8 cellular contexts compared by ENCODE assay signal in the genomic region with DNA sequence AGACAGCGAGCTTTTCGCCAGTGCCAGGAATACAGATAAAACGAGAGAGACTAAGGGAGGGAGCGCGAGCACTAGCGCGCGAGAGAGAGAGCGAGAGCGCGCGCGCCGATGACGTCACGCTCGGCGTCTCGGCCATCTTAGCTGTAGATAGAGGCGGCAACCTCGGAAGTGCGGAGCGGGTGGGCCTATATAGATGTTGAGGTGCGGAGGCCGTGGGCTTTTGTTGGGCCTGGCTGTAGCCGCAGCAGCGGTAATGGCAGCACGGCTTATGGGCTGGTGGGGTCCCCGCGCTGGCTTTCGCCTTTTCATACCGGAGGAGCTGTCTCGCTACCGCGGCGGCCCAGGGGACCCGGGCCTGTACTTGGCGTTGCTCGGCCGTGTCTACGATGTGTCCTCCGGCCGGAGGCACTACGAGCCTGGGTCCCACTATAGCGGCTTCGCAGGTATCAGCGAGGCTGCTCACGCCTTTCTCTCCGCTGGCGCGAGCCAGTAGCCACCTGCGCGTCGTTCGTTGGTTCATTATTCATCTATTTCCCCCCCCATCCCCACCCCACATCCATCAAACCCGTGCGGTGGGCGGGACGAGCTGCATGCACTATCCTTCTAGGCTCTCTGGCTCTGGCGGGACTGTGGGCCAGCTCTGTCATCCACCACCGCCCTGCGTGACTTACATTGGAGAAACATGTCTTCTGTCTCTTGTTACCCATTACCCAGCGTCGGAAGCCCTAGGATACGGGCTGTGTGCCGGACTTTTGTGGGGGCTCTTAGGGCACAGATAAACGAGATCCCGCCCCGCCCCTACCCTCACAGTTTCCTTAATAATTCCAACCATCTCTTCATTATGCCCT. TPM values are rescaled to one million over a fixed set of nuclear protein-coding genes. Genes with fewer than 3 reads are reported as not detected.
A peak's percentile ranks its signal among the peaks of the same experiment; 100 is the strongest.
DNase-seq lines count a peak whose midpoint lies in the region; ATAC-seq and TF ChIP-seq lines count a peak whose summit lies in the region.

No MANE protein-coding gene starts in this region.

- dilution Hi-C loops in mammary epithelial cell (cut with HindIII; ENCODE audit: low sequenced_read_pairs): no loop called here

- DNase-seq in NCI-H2196 treated with DMSO at 0.1 percent for 48 hours (lab: John Stamatoyannopoulos, UW; ENCODE audit: unreplicated experiment) (peak; percentile 23), mammary epithelial cell (peak; percentile 88), iPS-NIHi11 (ENCODE audit: low spot score) (peak; percentile 90)

- H4K20me1 ChIP-seq in mammary epithelial cell (ENCODE audit: insufficient read depth, low read length): no peaks in the 10 kb centered on the region

- H3K79me2 ChIP-seq in ACC112 (ENCODE audit: control insufficient read depth, insufficient read depth, low read length, unreplicated experiment): peaks cover 41% of the 10 kb centered on the region
- H3K79me2 ChIP-seq in mammary epithelial cell (ENCODE audit: insufficient read depth, low read length): peaks cover 55% of the 10 kb centered on the region

- in situ Hi-C loops in mammary epithelial cell (cut with MboI; ENCODE audit: low sequenced_read_pairs in 2 of 2): no loop called here

- intact Hi-C loops in mammary epithelial cell (cut with micrococcal nuclease): loop anchor here (1.0 kb wide), 2 partner anchors 18 to 44 kb away; no protein-coding TSS in a partner anchor

- H3K27ac ChIP-seq in ACC112 (ENCODE audit: low read depth, low read length) (peak overlapping the region; percentile 97), mammary epithelial cell (ENCODE audit: insufficient read depth, low read depth, low read length) (peak overlapping the region; percentile 88), skin epidermis (peak overlapping the region; percentile 90 to 100 (median 97))

- peak overlapping the region; percentile 98 for H3K4me3 ChIP-seq in ACC112 (ENCODE audit: low read depth, low read length)
- peak overlapping the region; percentile 83 for H3K4me3 ChIP-seq in WI38 (ENCODE audit: low read depth, low read length)
- peak overlapping the region; percentile 69 to 82 (median 73) for H3K4me3 ChIP-seq in mammary epithelial cell (replicated peaks in 1 of 3; ENCODE audit: insufficient read depth in 1 of 3, low read depth in 2 of 3, low read length in 3 of 3)
- H3K4me3 ChIP-seq in skin epidermis: peak overlapping the region; percentile 93 to 100 (median 100)

- H3K36me3 ChIP-seq in ACC112 (ENCODE audit: insufficient read depth, low read length): no peaks in the 10 kb centered on the region
- H3K36me3 ChIP-seq in mammary epithelial cell (ENCODE audit: insufficient read depth, low read length): no peaks in the 10 kb centered on the region

- H3K9me3 ChIP-seq in mammary epithelial cell (replicated peaks; ENCODE audit: insufficient read depth, low read length): no peaks in the 10 kb centered on the region

- peak overlapping the region; percentile 87 for H3K9ac ChIP-seq in mammary epithelial cell (ENCODE audit: insufficient read depth, low read length)

- no peaks in the 10 kb centered on the region for H3K27me3 ChIP-seq in ACC112 (ENCODE audit: insufficient read depth, low read length)
- H3K27me3 ChIP-seq in mammary epithelial cell (ENCODE audit: insufficient read depth, low read length): no peaks in the 10 kb centered on the region

- peak; percentile 65 for ATAC-seq in GM18868 (IDR thresholded peaks at IDR 0.05; ENCODE audit: unreplicated experiment)
- ATAC-seq in HG03103 (IDR thresholded peaks at IDR 0.05; ENCODE audit: low read depth, unreplicated experiment): peak; percentile 45

- no TSS peak for BruUV-seq in mammary epithelial cell (replicated peaks; lab: Mats Ljungman, UMichigan)

- CTCF ChIA-PET in mammary epithelial cell (lab: Charles Lee; ENCODE audit: low non-redundant PET): no interaction called here

- 7% methylated on average over 30 of the region's 69 CpGs for WGBS in mammary epithelial cell (ENCODE audit: low coverage, missing lambda C conversion rate)

- H3K4me2 ChIP-seq in mammary epithelial cell (ENCODE audit: insufficient read depth, low read depth, low read length): peak overlapping the region; percentile 87

- peaks cover 15% of the 10 kb centered on the region for H3K4me1 ChIP-seq in ACC112 (ENCODE audit: control insufficient read depth, insufficient read depth, low read length, unreplicated experiment)
- H3K4me1 ChIP-seq in mammary epithelial cell (ENCODE audit: insufficient read depth, low read length): peaks cover 7% of the 10 kb centered on the region

- H2AFZ ChIP-seq in ACC112 (ENCODE audit: low read length, unreplicated experiment) (peak overlapping the region; percentile 86), mammary epithelial cell (ENCODE audit: low read depth, low read length) (peak overlapping the region; percentile 91)

- no peak for TF ChIP-seq CTCF in WI38 (IDR thresholded peaks at IDR 0.05; ENCODE audit: low read depth, low read length)
- TF ChIP-seq CTCF in mammary epithelial cell (conservative IDR thresholded peaks at IDR 0.05 in 1 of 2, IDR thresholded peaks at IDR 0.05 in 1 of 2; ENCODE audit: extremely low read depth in 1 of 2, insufficient read depth in 1 of 2, low read depth in 1 of 2, low read length in 2 of 2): no peak

RNA-seq across cellular contexts. Expression of a gene that starts 0.8 kb away (rescaled TPM):
- 10 to 100 TPM; 15.1 to 16.3 TPM for total RNA-seq in mammary epithelial cell
- 25.1 TPM for polyA plus RNA-seq in mammary epithelial cell
- polyA minus RNA-seq in mammary epithelial cell: 24.8 TPM

RNA-seq across cellular contexts. Expression of a gene that starts 1.0 kb away (rescaled TPM):
- total RNA-seq in mammary epithelial cell: 10 to 100 TPM; 33.6 to 44.7 TPM
- 10.2 TPM for polyA plus RNA-seq in mammary epithelial cell
- polyA minus RNA-seq in mammary epithelial cell: 43.8 TPM

Comparison
In these comparisons a context has a peak if more than half of its experiments do, and no peak if none do; other contexts are left out.
1. Peak in every context shown above with its lines: DNase-seq, ATAC-seq, H3K4me3 ChIP-seq and H3K27ac ChIP-seq.
2. DNase-seq: peak in every context shown above with its lines; median percentile 90 in iPS-NIHi11; 88 in mammary epithelial cell; 23 in NCI-H2196 treated with DMSO at 0.1 percent for 48 hours.